8 cellular contexts compared by ENCODE assay signal in genomic region chr1:174158767-174159252, GRCh38. TPM values are rescaled to one million over a fixed set of nuclear protein-coding genes. Genes with fewer than 3 reads are reported as not detected.
DNase-seq lines count a peak whose midpoint lies in the region; ATAC-seq and TF ChIP-seq lines count a peak whose summit lies in the region.

No MANE protein-coding gene starts in this region.

- POLR2A ChIA-PET in OCI-LY7 (lab: Charles Lee): no interaction called here

- no peaks in the 10 kb centered on the region for H3K36me3 ChIP-seq in OCI-LY7 (ENCODE audit: insufficient read depth, low read length)

- peak; percentile 2 for ATAC-seq in GM18873 (IDR thresholded peaks at IDR 0.05; ENCODE audit: low FRiP score, unreplicated experiment)
- peak; percentile 26 for ATAC-seq in effector memory CD8-positive, alpha-beta T cell (replicated peaks)
- no peak for ATAC-seq in GM21515 (IDR thresholded peaks at IDR 0.05; ENCODE audit: unreplicated experiment)

- H3K36me3 Mint-ChIP-seq in effector memory CD8-positive, alpha-beta T cell (ENCODE audit: insufficient read depth): peaks cover 20% of the 10 kb centered on the region
- H3K36me3 Mint-ChIP-seq in neural crest cell (ENCODE audit: low read depth): no peaks in the 10 kb centered on the region

- H3K9me3 ChIP-seq in OCI-LY7 (ENCODE audit: low read length): no peaks in the 10 kb centered on the region

- peak overlapping the region; percentile 96 for H3K27ac Mint-ChIP-seq in effector memory CD8-positive, alpha-beta T cell
- H3K27ac Mint-ChIP-seq in neural crest cell (ENCODE audit: unreplicated experiment): peak overlapping the region; percentile 0

- peaks cover 39 to 70% of the 10 kb centered on the region in 2 donors for H3K4me1 Mint-ChIP-seq in effector memory CD8-positive, alpha-beta T cell (ENCODE audit: low read depth in 2 of 2)
- peaks cover 19% of the 10 kb centered on the region for H3K4me1 Mint-ChIP-seq in neural crest cell

- CTCF ChIA-PET in OCI-LY7 (lab: Charles Lee; ENCODE audit: unreplicated experiment): no interaction called here

- no peaks in the 10 kb centered on the region for H3K27me3 Mint-ChIP-seq in effector memory CD8-positive, alpha-beta T cell
- peaks cover 3% of the 10 kb centered on the region for H3K27me3 Mint-ChIP-seq in neural crest cell (ENCODE audit: low read depth)

- peaks cover 37% of the 10 kb centered on the region for H3K79me2 ChIP-seq in OCI-LY7 (ENCODE audit: insufficient read depth, low read depth, low read length)

- H3K9me2 ChIP-seq in OCI-LY7 (ENCODE audit: insufficient read depth, low read length): no peaks in the 10 kb centered on the region

- peak overlapping the region; percentile 96 for H3K4me3 ChIP-seq in OCI-LY7 (ENCODE audit: low read depth, low read length, poor library complexity, severe bottlenecking)

- H3K27ac ChIP-seq in 22Rv1: peak overlapping the region; percentile 94
- H3K27ac ChIP-seq in OCI-LY7 (ENCODE audit: low read depth, low read length, poor library complexity, severe bottlenecking): peak overlapping the region; percentile 82

- intact Hi-C loops in OCI-LY7 (cut with micrococcal nuclease; ENCODE audit: unreplicated experiment): loop anchor here (2.0 to 5.0 kb wide), 4 partner anchors 58 to 742 kb away; partner anchors contain the start of genes GAS5, RC3H1 and ZBTB37

- H2AFZ ChIP-seq in OCI-LY7 (ENCODE audit: low read length): peak overlapping the region; percentile 95

- no peaks in the 10 kb centered on the region for H3K9me3 Mint-ChIP-seq in effector memory CD8-positive, alpha-beta T cell
- H3K9me3 Mint-ChIP-seq in neural crest cell: no peaks in the 10 kb centered on the region

- DNase-seq in OCI-LY7 (ENCODE audit: low spot score) (no peak), neural crest cell (ENCODE audit: low read depth, low spot score) (no peak), NCI-H1105 (lab: John Stamatoyannopoulos, UW) (no peak), NOMO-1 treated with dmso at 0.1 percent for 144 hours (lab: John Stamatoyannopoulos, UW; ENCODE audit: unreplicated experiment) (no peak)
- DNase-seq in effector memory CD8-positive, alpha-beta T cell: peak in 1 of 3 experiments; percentile 29

- BruUV-seq in OCI-LY7 (replicated peaks; lab: Mats Ljungman, UMichigan): TSS peak; percentile 89

- peaks cover 5% of the 10 kb centered on the region for H4K20me1 ChIP-seq in OCI-LY7 (ENCODE audit: insufficient read depth, low read length)

- peak overlapping the region; percentile 94 for H3K4me2 ChIP-seq in OCI-LY7 (ENCODE audit: low read length)

- peak overlapping the region; percentile 95 to 96 for H3K4me3 Mint-ChIP-seq in effector memory CD8-positive, alpha-beta T cell
- H3K4me3 Mint-ChIP-seq in neural crest cell: peak overlapping the region; percentile 88

- peaks cover 46% of the 10 kb centered on the region for H3K4me1 ChIP-seq in OCI-LY7 (ENCODE audit: insufficient read depth, low read length, poor library complexity, severe bottlenecking)

- TF ChIP-seq CTCF in 22Rv1 (IDR thresholded peaks at IDR 0.05): no peak
- TF ChIP-seq CTCF in OCI-LY7 (conservative IDR thresholded peaks at IDR 0.05; ENCODE audit: low read length): no peak
- no peak for TF ChIP-seq CTCF in neural crest cell (conservative IDR thresholded peaks at IDR 0.05)

RNA-seq across cellular contexts. Expression of gene RABGAP1L, which starts 0.5 kb away (rescaled TPM):
- 98.1 and 142 TPM in 2 replicates for total RNA-seq in OCI-LY7 (2014; rRNA removed; shearing (Covaris generic))
- total RNA-seq in OCI-LY7 (2022): 158 and 175 TPM in 2 replicates
- 23.1 and 25.6 TPM in 2 replicates for total RNA-seq in neural crest cell
